8 cellular contexts compared by ENCODE assay signal in genomic region chr19:42246143-42246868, GRCh38. TPM values are rescaled to one million over a fixed set of nuclear protein-coding genes. Genes with fewer than 3 reads are reported as not detected.
DNase-seq lines count a peak whose midpoint lies in the region; ATAC-seq and TF ChIP-seq lines count a peak whose summit lies in the region.

No MANE protein-coding gene starts in this region.

- H4K5ac ChIP-seq in H9 (ENCODE audit: insufficient read length, low read depth, low read length): no peak overlapping the region

- no peak overlapping the region for H2BK12ac ChIP-seq in H9 (ENCODE audit: insufficient read length, low read depth, low read length)

- H3K27me3 Mint-ChIP-seq in H9 (ENCODE audit: low read depth) (no peaks in the 10 kb centered on the region; the same call in 1 of the 2 replicates), neural crest cell (ENCODE audit: low read depth) (peaks cover 16% of the 10 kb centered on the region)

- H2AK5ac ChIP-seq in H9 (ENCODE audit: insufficient read length, low read length): no peak overlapping the region

- H3K18ac ChIP-seq in H9 (ENCODE audit: insufficient read length, low read depth, low read length): no peak overlapping the region

- no peaks in the 10 kb centered on the region for H3K9me3 Mint-ChIP-seq in H9
- no peaks in the 10 kb centered on the region for H3K9me3 Mint-ChIP-seq in neural crest cell

- no peaks in the 10 kb centered on the region for H3K79me1 ChIP-seq in H9 (ENCODE audit: insufficient read depth, low read depth, low read length, poor library complexity, severe bottlenecking)

- H3K23ac ChIP-seq in H9 (ENCODE audit: insufficient read length, low read depth, low read length): no peak overlapping the region

- H2BK5ac ChIP-seq in H9 (ENCODE audit: insufficient read length, low read length): no peak overlapping the region

- peak; percentile 59 for DNase-seq in AG04450 (ENCODE audit: low read depth, low spot score)
- DNase-seq in H9: peak; percentile 74
- peak; percentile 30 for DNase-seq in T1000 (lab: John Stamatoyannopoulos, UW)
- peak; percentile 85 for DNase-seq in fibroblast of mammary gland (ENCODE audit: low read depth)
- no peak for DNase-seq in neural crest cell (ENCODE audit: low read depth, low spot score)

- H3K27ac ChIP-seq in AG04450 (ENCODE audit: low read depth, low read length): peak overlapping the region; percentile 77
- no peak overlapping the region for H3K27ac ChIP-seq in H9 (ENCODE audit: insufficient read length, low read depth, low read length)

- no peak overlapping the region for H3K4me3 Mint-ChIP-seq in H9
- H3K4me3 Mint-ChIP-seq in neural crest cell: peak overlapping the region; percentile 92

- no peak overlapping the region for H3T11ph ChIP-seq in H9 (ENCODE audit: low read length)

- H4K8ac ChIP-seq in H9 (replicated peaks; ENCODE audit: insufficient read length, low read depth, low read length): no peak overlapping the region

- H3K4me1 Mint-ChIP-seq in H9 (peaks cover 28 to 41% of the 10 kb centered on the region in 2 experiments), neural crest cell (peaks cover 48% of the 10 kb centered on the region)

- H3K27me3 ChIP-seq in AG04450 (ENCODE audit: control insufficient read depth, insufficient read depth, low read length) (no peaks in the 10 kb centered on the region), H9 (ENCODE audit: insufficient read depth, low read length) (no peaks in the 10 kb centered on the region)

- H2BK20ac ChIP-seq in H9 (ENCODE audit: low read depth, low read length, poor library complexity, severe bottlenecking): no peak overlapping the region

- no peaks in the 10 kb centered on the region for H3K9me3 ChIP-seq in AG04450 (ENCODE audit: control insufficient read depth, insufficient read depth, low read length)
- H3K9me3 ChIP-seq in H9 (ENCODE audit: control insufficient read depth, low read depth, low read length): no peaks in the 10 kb centered on the region

- no peaks in the 10 kb centered on the region; the same call in 1 of the 2 replicates for H3K4me1 ChIP-seq in H9 (ENCODE audit: insufficient read depth, low read length)

- H3K23me2 ChIP-seq in H9 (ENCODE audit: insufficient read length, low read depth, low read length, poor library complexity, severe bottlenecking): peaks cover 4% of the 10 kb centered on the region

- H3K4me2 ChIP-seq in H9 (ENCODE audit: insufficient read depth, insufficient read length, low read length): no peak overlapping the region

- H3K79me2 ChIP-seq in H9 (ENCODE audit: insufficient read depth, low read length): no peaks in the 10 kb centered on the region; the same call in 1 of the 2 replicates

- TF ChIP-seq CTCF in AG04450 (IDR thresholded peaks at IDR 0.05; ENCODE audit: low read depth, low read length) (peak; percentile 80), H9 (conservative IDR thresholded peaks at IDR 0.05) (peak; percentile 71), fibroblast of mammary gland (conservative IDR thresholded peaks at IDR 0.05; ENCODE audit: control insufficient read depth, insufficient read depth, low read depth, low read length) (peak; percentile 76), neural crest cell (conservative IDR thresholded peaks at IDR 0.05) (peak; percentile 44)

- H2AFZ ChIP-seq in H9 (ENCODE audit: low read length): no peak overlapping the region

- H2BK15ac ChIP-seq in H9 (ENCODE audit: low read depth, low read length): no peak overlapping the region

- no peak overlapping the region for H2BK120ac ChIP-seq in H9 (ENCODE audit: low read depth, low read length, poor library complexity, severe bottlenecking)

- no peak overlapping the region for H4K91ac ChIP-seq in H9 (ENCODE audit: insufficient read length, low read depth, low read length)

- H3K27ac Mint-ChIP-seq in H9: peak overlapping the region; percentile 32 to 68 (median 48); a peak in 2 of 7 replicates
- H3K27ac Mint-ChIP-seq in neural crest cell (ENCODE audit: unreplicated experiment): peak overlapping the region; percentile 24

- WGBS in H9 (ENCODE audit: extremely low coverage, insufficient read length, low lambda C conversion rate): no CpG with 5 or more reads among the region's 10 CpGs

- H3K14ac ChIP-seq in H9 (ENCODE audit: insufficient read depth, low read length): no peak overlapping the region

- POLR2A ChIA-PET in AG04450 (lab: Yijun Ruan, JAX): interaction anchor here (0.6 to 2.3 kb wide), 9 partner anchors 10 to 101 kb away, joined by 3 to 10 read pairs (median 4); partner anchors contain the start of genes CIC and PAFAH1B3

- no peak overlapping the region for H3K56ac ChIP-seq in H9 (ENCODE audit: insufficient read length, low read depth, low read length)

- H4K20me1 ChIP-seq in H9 (ENCODE audit: control insufficient read depth, insufficient read depth, insufficient read length): no peaks in the 10 kb centered on the region

- no peak for ATAC-seq in HG02970 (IDR thresholded peaks at IDR 0.05; ENCODE audit: low FRiP score, unreplicated experiment)
- ATAC-seq in HG02763 (IDR thresholded peaks at IDR 0.05; ENCODE audit: unreplicated experiment): no peak
- no peak for ATAC-seq in HG02571 (IDR thresholded peaks at IDR 0.05; ENCODE audit: unreplicated experiment)

- no peak overlapping the region for H3K4ac ChIP-seq in H9 (ENCODE audit: low read depth, low read length)

- no peak overlapping the region for H3K9ac ChIP-seq in H9 (ENCODE audit: extremely low read depth, insufficient read length, low read length)

- H3K36me3 Mint-ChIP-seq in H9 (ENCODE audit: insufficient read depth in 1 of 3, low read depth in 3 of 3) (peaks cover 3 to 20% (median 15%) of the 10 kb centered on the region in 3 experiments; a peak in 6 of 7 replicates), neural crest cell (ENCODE audit: low read depth) (peaks cover 2% of the 10 kb centered on the region)

- CTCF ChIA-PET in AG04450 (lab: Charles Lee): interaction anchor here (0.5 to 8.4 kb wide), 19 partner anchors 26 to 194 kb away, joined by 3 to 118 read pairs (median 4); partner anchors contain the start of gene ZNF526

- no peak overlapping the region for H3K4me3 ChIP-seq in AG04450 (ENCODE audit: low read depth, low read length)
- no peak overlapping the region for H3K4me3 ChIP-seq in fibroblast of mammary gland (ENCODE audit: control insufficient read depth, low read depth, low read length)

RNA-seq across cellular contexts. Expression of gene GSK3A, which starts 3.9 kb away (rescaled TPM):
- polyA plus RNA-seq in AG04450 (2011; rRNA removed): 20.1 and 27.3 TPM in 2 replicates
- polyA minus RNA-seq in AG04450 (2011; rRNA and poly(A)+ RNA removed): 20.9 and 28.6 TPM in 2 replicates
- total RNA-seq in H9 (2021) (52.4 and 53.7 TPM in 2 replicates), neural crest cell (66.1 and 68.0 TPM in 2 replicates)

RNA-seq across cellular contexts. Expression of gene ERF, which starts 8.6 kb away (rescaled TPM):
- 29.4 and 31.1 TPM in 2 replicates for polyA plus RNA-seq in AG04450 (2011; rRNA removed)
- 45.7 and 49.3 TPM in 2 replicates for polyA minus RNA-seq in AG04450 (2011; rRNA and poly(A)+ RNA removed)
- total RNA-seq in H9 (2021) (120 and 126 TPM in 2 replicates), neural crest cell (102 and 105 TPM in 2 replicates)

RNA-seq across cellular contexts. Expression of gene CIC, which starts 22.7 kb away (rescaled TPM):
- polyA plus RNA-seq in AG04450 (2011; rRNA removed): 2.9 and 4.2 TPM in 2 replicates
- 5.1 and 6.2 TPM in 2 replicates for polyA minus RNA-seq in AG04450 (2011; rRNA and poly(A)+ RNA removed)
- total RNA-seq in H9 (2021) (54.0 and 56.0 TPM in 2 replicates), neural crest cell (91.6 and 93.4 TPM in 2 replicates)

RNA-seq across cellular contexts. Expression of gene ZNF526, which starts 26.2 kb away (rescaled TPM):
- 4.6 and 5.4 TPM in 2 replicates for polyA plus RNA-seq in AG04450 (2011; rRNA removed)
- 14.3 and 16.1 TPM in 2 replicates for polyA minus RNA-seq in AG04450 (2011; rRNA and poly(A)+ RNA removed)
- total RNA-seq in H9 (2021) (20.5 and 23.4 TPM in 2 replicates), neural crest cell (18.4 and 24.2 TPM in 2 replicates)

RNA-seq across cellular contexts. Expression of gene DEDD2, which starts 28.8 kb away (rescaled TPM):
- polyA plus RNA-seq in AG04450 (2011; rRNA removed): 11.8 and 13.8 TPM in 2 replicates
- 7.3 and 10.0 TPM in 2 replicates for polyA minus RNA-seq in AG04450 (2011; rRNA and poly(A)+ RNA removed)
- total RNA-seq in H9 (2021) (32.3 and 33.2 TPM in 2 replicates), neural crest cell (20.6 and 21.5 TPM in 2 replicates)
